10 cellular contexts compared by ENCODE assay signal in the genomic region with DNA sequence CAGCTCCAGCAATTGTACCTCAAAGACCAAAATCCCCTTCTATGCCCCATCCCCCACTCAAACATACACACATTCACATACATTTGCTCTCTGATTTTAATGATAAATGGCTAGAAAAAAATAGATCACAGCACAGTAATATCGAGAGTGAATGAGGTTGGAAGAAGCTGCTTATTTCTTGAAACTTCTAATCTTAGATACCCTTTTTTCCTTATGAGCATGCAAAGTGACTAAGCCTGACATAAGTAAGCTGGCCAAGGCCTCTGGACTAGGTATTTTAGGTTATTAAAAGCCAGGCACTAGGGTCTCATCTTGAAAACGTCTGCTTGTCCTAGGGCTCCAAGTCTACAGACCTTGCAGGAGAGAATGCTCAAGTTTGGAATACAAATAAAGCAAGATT.
A peak's percentile ranks its signal among the peaks of the same experiment; 100 is the strongest.
DNase-seq lines count a peak whose midpoint lies in the region; ATAC-seq and TF ChIP-seq lines count a peak whose summit lies in the region.
"Had no signal": no experiment of that assay in that cellular context is flagged by ENCODE, and none has a peak within 500 bp of the region (broad histone marks: within the 10 kb centered on the region; RNA-seq: fewer than 3 reads in every experiment).

No MANE protein-coding gene starts in this region.

- no peaks in the 10 kb centered on the region for H3K9me3 Mint-ChIP-seq in activated T-cell treated with anti-CD3 and anti-CD28 coated beads, Interleukin-2, amount 50 U/mL, for 4 hours
- H3K9me3 Mint-ChIP-seq in T-helper 2 cell treated with Interferon-gamma antibody and Interleukin-4, amounts not matched to agents 5 μg/mL and 100 μg/mL, for 36 hours, result peaks cover 8% of the 10 kb centered on the region

- peak overlapping the region; percentile 27 for H3K4me3 Mint-ChIP-seq in activated T-cell treated with anti-CD3 and anti-CD28 coated beads, Interleukin-2, amount 50 U/mL, for 4 hours
- H3K4me3 Mint-ChIP-seq in T-helper 2 cell treated with Interferon-gamma antibody and Interleukin-4, amounts not matched to agents 5 μg/mL and 100 μg/mL, for 36 hours, result peak overlapping the region; percentile 44

- no peak for TF ChIP-seq POLR2A in stomach (IDR thresholded peaks at IDR 0.05)

- intact Hi-C loops in stomach (cut with DNase I; ENCODE audit: low total_unique reads), result no loop called here

- H3K9me3 ChIP-seq in stomach, result no peaks in the 10 kb centered on the region

- no peaks in the 10 kb centered on the region for H3K27me3 ChIP-seq in stomach

- peak; percentile 7 to 43 for ATAC-seq in activated T-cell treated with anti-CD3 and anti-CD28 coated beads, Interleukin-2, amount 50 U/mL, for 4 hours
- peak; percentile 41 for ATAC-seq in HG02623 (IDR thresholded peaks at IDR 0.05; ENCODE audit: unreplicated experiment)

- no peak for DNase-seq in activated T-cell treated with anti-CD3 and anti-CD28 coated beads, Interleukin-2, amount 50 U/mL, for 4 hours
- DNase-seq in activated T-cell treated with anti-CD3 and anti-CD28 coated beads, Interleukin-2, amount 50 U/mL, for 48 hours, result no peak
- peak; percentile 40 for DNase-seq in T-helper 2 cell treated with Interferon-gamma antibody and Interleukin-4, amounts not matched to agents 5 μg/mL and 100 μg/mL, for 36 hours (ENCODE audit: low spot score)
- DNase-seq in stomach (no peak), NCI-H69 (lab: John Stamatoyannopoulos, UW) (no peak), germinal center (ENCODE audit: low spot score) (no peak), NCI-H226 (no peak)
- DNase-seq: ACHN, NCI-H524 treated with DMSO at 0.1 percent for 48 hours had no signal

- no peaks in the 10 kb centered on the region for H3K27me3 Mint-ChIP-seq in activated T-cell treated with anti-CD3 and anti-CD28 coated beads, Interleukin-2, amount 50 U/mL, for 4 hours (ENCODE audit: low read depth)
- H3K27me3 Mint-ChIP-seq in T-helper 2 cell treated with Interferon-gamma antibody and Interleukin-4, amounts not matched to agents 5 μg/mL and 100 μg/mL, for 36 hours (ENCODE audit: low read depth), result no peaks in the 10 kb centered on the region

- peaks cover 8 to 65% (median 32%) of the 10 kb centered on the region in 4 donors for H3K4me1 ChIP-seq in stomach

- H3K4me1 Mint-ChIP-seq in activated T-cell treated with anti-CD3 and anti-CD28 coated beads, Interleukin-2, amount 50 U/mL, for 4 hours (ENCODE audit: low read depth), result peaks cover 42% of the 10 kb centered on the region
- H3K4me1 Mint-ChIP-seq in T-helper 2 cell treated with Interferon-gamma antibody and Interleukin-4, amounts not matched to agents 5 μg/mL and 100 μg/mL, for 36 hours (ENCODE audit: low read depth), result peaks cover 50% of the 10 kb centered on the region

- no peaks in the 10 kb centered on the region for H3K36me3 ChIP-seq in stomach

- no peak overlapping the region for H3K4me3 ChIP-seq in stomach

- H3K36me3 Mint-ChIP-seq in activated T-cell treated with anti-CD3 and anti-CD28 coated beads, Interleukin-2, amount 50 U/mL, for 4 hours (ENCODE audit: insufficient read depth), result peaks cover 10% of the 10 kb centered on the region
- H3K36me3 Mint-ChIP-seq in T-helper 2 cell treated with Interferon-gamma antibody and Interleukin-4, amounts not matched to agents 5 μg/mL and 100 μg/mL, for 36 hours (ENCODE audit: low read depth), result peaks cover 12% of the 10 kb centered on the region

- no peak for TF ChIP-seq CTCF in stomach (IDR thresholded peaks at IDR 0.05)

- H3K27ac ChIP-seq in stomach, result peak overlapping the region in 3 of 5 donors; percentile 68 to 78 (median 72)

- peak overlapping the region; percentile 3 for H3K27ac Mint-ChIP-seq in T-helper 2 cell treated with Interferon-gamma antibody and Interleukin-4, amounts not matched to agents 5 μg/mL and 100 μg/mL, for 36 hours

- 58 to 72% (median 71%) methylated on average over 2 of the region's 2 CpGs for WGBS in stomach, 5 donors

- TF ChIP-seq EP300 in stomach (IDR thresholded peaks at IDR 0.05), result no peak
